1 cellular context compared by ENCODE assay signal in genomic region chr12:27818421-27818918, GRCh38.
A peak's percentile ranks its signal among the peaks of the same experiment; 100 is the strongest.
TF ChIP-seq lines count a peak whose summit lies in the region.

No MANE protein-coding gene starts in this region.

TF ChIP-seq in K562, 482 proteins besides CTCF, POLR2A, EP300 and RAD21 (continued from another document and continues in another):
- TF ChIP-seq TFAP4 (CRISPR knock-in tag; IDR thresholded peaks at IDR 0.05; ENCODE audit: borderline replicate concordance) (no peak), MYC (IDR thresholded peaks at IDR 0.05; ENCODE audit: low read depth, low read length) (no peak), MYC (CRISPR knock-in tag; IDR thresholded peaks at IDR 0.05; ENCODE audit: borderline replicate concordance, low read depth) (no peak), ZNF551 (CRISPR knock-in tag; IDR thresholded peaks at IDR 0.05) (no peak), SIN3A (IDR thresholded peaks at IDR 0.05; ENCODE audit: borderline replicate concordance in 2 of 2, control insufficient read depth in 1 of 2, low read depth in 2 of 2, low read length in 2 of 2) (no peak), RFX5 (IDR thresholded peaks at IDR 0.05; ENCODE audit: low read depth, low read length) (no peak), BRF2 (IDR thresholded peaks at IDR 0.05; ENCODE audit: borderline replicate concordance, insufficient read depth, insufficient read length) (no peak), ZFP91 (CRISPR knock-in tag; IDR thresholded peaks at IDR 0.05) (no peak), ZBTB1 (CRISPR knock-in tag; IDR thresholded peaks at IDR 0.05; ENCODE audit: borderline replicate concordance, low read depth) (no peak), ATF6 (CRISPR knock-in tag; IDR thresholded peaks at IDR 0.05) (no peak), MAFG (tag; conservative IDR thresholded peaks at IDR 0.05) (peak; percentile 56), ZMIZ1 (IDR thresholded peaks at IDR 0.05; ENCODE audit: low read depth in 2 of 2, low read length in 2 of 2) (no peak), ARNT (IDR thresholded peaks at IDR 0.05) (no peak), ZNF24 (IDR thresholded peaks at IDR 0.05) (no peak), ETV6 (IDR thresholded peaks at IDR 0.05; ENCODE audit: borderline replicate concordance in 1 of 2, low read depth in 2 of 2, low read length in 1 of 2) (no peak), ETV6 (CRISPR knock-in tag; IDR thresholded peaks at IDR 0.05; ENCODE audit: borderline replicate concordance) (no peak), ZNF780A (CRISPR knock-in tag; IDR thresholded peaks at IDR 0.05) (no peak), DNMT1 (IDR thresholded peaks at IDR 0.05) (no peak), ZNF76 (CRISPR knock-in tag; IDR thresholded peaks at IDR 0.05; ENCODE audit: borderline replicate concordance) (0 out of 2 replicates have a peak, but pooled peaks have one; percentile 54), PML (IDR thresholded peaks at IDR 0.05; ENCODE audit: low read length) (no peak), COPS2 (conservative IDR thresholded peaks at IDR 0.05) (no peak), BRD4 (IDR thresholded peaks at IDR 0.05) (no peak), CREM (IDR thresholded peaks at IDR 0.05; ENCODE audit: low read depth) (no peak), PTBP1 (IDR thresholded peaks at IDR 0.05; ENCODE audit: low read depth, low read length) (no peak), HMG20B (CRISPR knock-in tag; IDR thresholded peaks at IDR 0.05) (no peak), NFIX (CRISPR knock-in tag; IDR thresholded peaks at IDR 0.05; ENCODE audit: low read depth) (no peak), HSF4 (CRISPR knock-in tag; IDR thresholded peaks at IDR 0.05; ENCODE audit: borderline replicate concordance) (peak; percentile 84; the same call in 1 of the 2 replicates), ZKSCAN8 (CRISPR knock-in tag; IDR thresholded peaks at IDR 0.05) (peak; percentile 88), ID3 (CRISPR knock-in tag; IDR thresholded peaks at IDR 0.05) (0 out of 2 replicates have a peak, but pooled peaks have one; percentile 72), ID3 (tag; IDR thresholded peaks at IDR 0.05) (peak; percentile 98), CBX1 (IDR thresholded peaks at IDR 0.05; ENCODE audit: low read depth) (no peak), TRIM24 (IDR thresholded peaks at IDR 0.05) (no peak), ATF2 (CRISPR knock-in tag; IDR thresholded peaks at IDR 0.05) (no peak), BRD9 (IDR thresholded peaks at IDR 0.05; ENCODE audit: low read depth, partially characterized antibody) (no peak), CREBBP (IDR thresholded peaks at IDR 0.05; ENCODE audit: low read depth, low read length) (no peak), ZNF830 (CRISPR knock-in tag; IDR thresholded peaks at IDR 0.05) (no peak), SIX5 (IDR thresholded peaks at IDR 0.05; ENCODE audit: borderline replicate concordance in 1 of 2, insufficient read depth in 1 of 2, low read depth in 1 of 2, low read length in 2 of 2) (no peak), U2AF2 (optimal IDR thresholded peaks at IDR 0.05; ENCODE audit: low read depth, low read length) (no peak), TFE3 (CRISPR knock-in tag; IDR thresholded peaks at IDR 0.05) (no peak), DPF2 (IDR thresholded peaks at IDR 0.05) (no peak), EP400 (IDR thresholded peaks at IDR 0.05) (no peak), ZBTB9 (CRISPR knock-in tag; IDR thresholded peaks at IDR 0.05) (peak; percentile 56; the same call in 1 of the 2 replicates), GTF2A2 (tag; IDR thresholded peaks at IDR 0.05) (peak; percentile 73; the same call in 1 of the 2 replicates), EGR1 (conservative IDR thresholded peaks at IDR 0.05) (no peak), ZNF175 (CRISPR knock-in tag; IDR thresholded peaks at IDR 0.05; ENCODE audit: low read depth) (peak; percentile 97), E2F1 (CRISPR knock-in tag; IDR thresholded peaks at IDR 0.05) (no peak), SREBF1 (IDR thresholded peaks at IDR 0.05; ENCODE audit: borderline replicate concordance, low read depth, low read length) (no peak), MCM2 (IDR thresholded peaks at IDR 0.05; ENCODE audit: low read depth) (no peak), ZNF23 (CRISPR knock-in tag; IDR thresholded peaks at IDR 0.05) (no peak), PURB (CRISPR knock-in tag; IDR thresholded peaks at IDR 0.05; ENCODE audit: low read depth) (no peak), HOMEZ (CRISPR knock-in tag; IDR thresholded peaks at IDR 0.05) (no peak)
